In the genomic region with DNA sequence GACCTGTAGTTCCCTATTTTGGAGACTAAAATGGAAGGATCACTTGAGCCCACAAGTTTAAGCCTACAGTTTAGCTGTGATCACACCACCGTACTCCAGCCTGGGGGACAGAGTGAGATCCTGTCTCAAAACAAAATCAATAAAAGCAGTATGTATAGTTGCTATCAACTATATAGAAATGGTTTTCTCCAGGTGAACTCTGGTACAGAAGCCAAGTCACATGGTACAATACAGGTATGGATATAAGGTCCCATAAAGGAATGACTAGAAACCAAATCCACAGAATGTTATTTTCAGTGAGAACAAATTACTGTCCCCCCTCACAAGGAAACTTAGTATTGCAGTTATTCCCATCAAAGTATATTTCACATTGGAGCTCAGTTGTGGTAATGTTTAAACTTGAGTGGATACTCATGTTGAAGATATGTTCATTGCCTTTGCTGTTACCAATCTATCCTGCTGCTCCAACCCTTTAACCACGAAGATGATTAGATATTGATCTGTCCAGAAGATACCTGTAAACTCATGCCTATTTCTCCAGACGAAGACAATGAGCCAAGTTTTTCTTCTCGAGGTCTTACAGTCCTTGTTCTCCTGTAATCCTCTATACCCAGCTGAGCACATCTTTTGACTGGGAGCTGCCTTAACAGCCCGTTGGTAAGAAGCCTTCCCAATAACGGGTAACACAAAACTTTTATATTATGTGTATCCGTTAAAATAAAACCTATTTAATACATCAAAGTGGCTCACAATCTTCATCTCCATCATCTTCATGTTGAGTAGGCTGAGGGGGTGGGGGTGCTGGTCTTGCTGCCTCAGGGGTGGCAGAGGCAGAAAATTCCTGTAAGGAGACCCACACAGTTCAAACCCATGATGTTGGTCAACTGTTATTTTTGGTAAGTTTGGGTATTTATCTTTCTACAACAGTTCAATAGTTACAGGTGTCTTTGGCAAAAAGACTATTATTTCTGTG, we compare ENCODE assay signal across 1 cellular context.
TF ChIP-seq lines count a peak whose summit lies in the region.

No MANE protein-coding gene starts in this region.

TF ChIP-seq in IMR-90, 13 proteins besides CTCF, POLR2A, EP300 and RAD21:
- no peak for TF ChIP-seq RFX5 (IDR thresholded peaks at IDR 0.05; ENCODE audit: low read depth, low read length)
- no peak for TF ChIP-seq BHLHE40 (IDR thresholded peaks at IDR 0.05; ENCODE audit: low read depth, low read length)
- no peak for TF ChIP-seq FOS (IDR thresholded peaks at IDR 0.05; ENCODE audit: low read depth, low read length)
- no peak for TF ChIP-seq CHD1 (IDR thresholded peaks at IDR 0.05; ENCODE audit: low read depth, low read length)
- no peak for TF ChIP-seq NFE2L2 (IDR thresholded peaks at IDR 0.05; ENCODE audit: low read depth, low read length)
- TF ChIP-seq MAFK (IDR thresholded peaks at IDR 0.05; ENCODE audit: low read depth, low read length) = no peak
- no peak for TF ChIP-seq RCOR1 (IDR thresholded peaks at IDR 0.05; ENCODE audit: insufficient replicate concordance, low read length)
- TF ChIP-seq SMC3 (IDR thresholded peaks at IDR 0.05; ENCODE audit: low read depth, low read length) = no peak
TF ChIP-seq in IMR-90: peak in this region for 0.
